ENCODE assay signal across 8 cellular contexts in genomic region chr6:98833101-98834059, GRCh38. TPM values are rescaled to one million over a fixed set of nuclear protein-coding genes. Genes with fewer than 3 reads are reported as not detected.
DNase-seq lines count a peak whose midpoint lies in the region; ATAC-seq and TF ChIP-seq lines count a peak whose summit lies in the region.

No MANE protein-coding gene starts in this region.

- H3K9me3 ChIP-seq in WERI-Rb-1 (ENCODE audit: severe bottlenecking): no peaks in the 10 kb centered on the region

- H3K4me3 Mint-ChIP-seq in activated CD4-positive, alpha-beta T cell treated with anti-CD3 and anti-CD28 coated beads for 36 hours: peak overlapping the region; percentile 75
- peak overlapping the region; percentile 91 to 99 (median 94) for H3K4me3 Mint-ChIP-seq in naive thymus-derived CD8-positive, alpha-beta T cell

- peaks cover 69% of the 10 kb centered on the region for H3K27me3 Mint-ChIP-seq in activated CD4-positive, alpha-beta T cell treated with anti-CD3 and anti-CD28 coated beads for 36 hours
- peaks cover 58 to 95% (median 70%) of the 10 kb centered on the region in 5 donors for H3K27me3 Mint-ChIP-seq in naive thymus-derived CD8-positive, alpha-beta T cell

- no peaks in the 10 kb centered on the region for H3K9me3 Mint-ChIP-seq in activated CD4-positive, alpha-beta T cell treated with anti-CD3 and anti-CD28 coated beads for 36 hours (ENCODE audit: low read depth)
- H3K9me3 Mint-ChIP-seq in naive thymus-derived CD8-positive, alpha-beta T cell: peaks cover 0 to 8% (median 0%) of the 10 kb centered on the region in 9 donors

- ATAC-seq in activated CD4-positive, alpha-beta T cell treated with anti-CD3 and anti-CD28 coated beads for 36 hours: peak; percentile 37
- ATAC-seq in naive thymus-derived CD8-positive, alpha-beta T cell: peak; percentile 43 to 48
- ATAC-seq in GM18519 (IDR thresholded peaks at IDR 0.05; ENCODE audit: low FRiP score, unreplicated experiment) (no peak), GM21360 (IDR thresholded peaks at IDR 0.05; ENCODE audit: unreplicated experiment) (no peak)

- H3K27me3 ChIP-seq in WERI-Rb-1 (ENCODE audit: insufficient read depth, low read depth, severe bottlenecking): peaks cover 77% of the 10 kb centered on the region

- no peak overlapping the region for H3K27ac ChIP-seq in WERI-Rb-1

- H3K4me1 Mint-ChIP-seq in activated CD4-positive, alpha-beta T cell treated with anti-CD3 and anti-CD28 coated beads for 36 hours: peaks cover 49% of the 10 kb centered on the region
- peaks cover 40 to 68% (median 51%) of the 10 kb centered on the region in 4 donors for H3K4me1 Mint-ChIP-seq in naive thymus-derived CD8-positive, alpha-beta T cell

- no peak overlapping the region for H3K27ac Mint-ChIP-seq in activated CD4-positive, alpha-beta T cell treated with anti-CD3 and anti-CD28 coated beads for 36 hours
- H3K27ac Mint-ChIP-seq in naive thymus-derived CD8-positive, alpha-beta T cell: peak overlapping the region in 5 of 10 donors; percentile 11 to 40 (median 31)

- TF ChIP-seq CTCF in WERI-Rb-1 (IDR thresholded peaks at IDR 0.05; ENCODE audit: low read depth, low read length): peak; percentile 45; the same call in 1 of the 2 replicates

- peak overlapping the region; percentile 55 for H3K4me3 ChIP-seq in WERI-Rb-1 (ENCODE audit: low read depth, low read length)

- POLR2A ChIA-PET in activated CD4-positive, alpha-beta T cell treated with anti-CD3 and anti-CD28 coated beads for 36 hours (lab: Charles Lee): no interaction called here
- POLR2A ChIA-PET in naive thymus-derived CD8-positive, alpha-beta T cell (lab: Charles Lee): no interaction called here

- intact Hi-C loops in activated CD4-positive, alpha-beta T cell treated with anti-CD3 and anti-CD28 coated beads for 36 hours (cut with DNase I, micrococcal nuclease): loop anchor here (1.0 to 10.0 kb wide), 9 partner anchors 8 to 1631 kb away; partner anchors contain the start of genes FBXL4 (in 1 of the 2), MMS22L (in 1 of the 2), PRDM13 (in 1 of the 2) and SIM1 (in 1 of the 2)

- no peaks in the 10 kb centered on the region for H3K36me3 ChIP-seq in WERI-Rb-1

- peak; percentile 59 for DNase-seq in activated CD4-positive, alpha-beta T cell treated with anti-CD3 and anti-CD28 coated beads for 36 hours
- no peak for DNase-seq in activated CD4-positive, alpha-beta T cell treated with anti-CD3 and anti-CD28 coated beads, Interleukin-2, amount 50 U/mL, for 1 hour
- DNase-seq in LHCN-M2 (ENCODE audit: low read depth): peak; percentile 7
- DNase-seq in WERI-Rb-1: peak; percentile 61
- DNase-seq in fibroblast of gingiva (ENCODE audit: low read depth): peak; percentile 11
- peak in 2 of 10 donors; percentile 34 to 42 for DNase-seq in naive thymus-derived CD8-positive, alpha-beta T cell

- no peaks in the 10 kb centered on the region for H3K36me3 Mint-ChIP-seq in activated CD4-positive, alpha-beta T cell treated with anti-CD3 and anti-CD28 coated beads for 36 hours (ENCODE audit: low read depth)
- H3K36me3 Mint-ChIP-seq in naive thymus-derived CD8-positive, alpha-beta T cell: peaks cover 0 to 17% (median 12%) of the 10 kb centered on the region in 3 donors

- CTCF ChIA-PET in activated CD4-positive, alpha-beta T cell treated with anti-CD3 and anti-CD28 coated beads for 36 hours (lab: Charles Lee): interaction anchor here (0.9 to 1.6 kb wide), 2 partner anchors 12 to 1338 kb away, joined by 4 to 5 read pairs; no protein-coding TSS in a partner anchor

RNA-seq across cellular contexts. Expression of gene POU3F2, which starts 1.0 kb away (rescaled TPM):
- total RNA-seq in activated CD4-positive, alpha-beta T cell treated with anti-CD3 and anti-CD28 coated beads for 36 hours: not detected
- 0.19 TPM in 1 of 2 replicates, not detected in the other for total RNA-seq in LHCN-M2 (2014; rRNA removed)
- polyA plus RNA-seq in LHCN-M2 (2012): 0.40 TPM
- not detected for total RNA-seq in naive thymus-derived CD8-positive, alpha-beta T cell
- not detected for polyA plus RNA-seq in naive thymus-derived CD8-positive, alpha-beta T cell

Comparison
In these comparisons a context has a peak if more than half of its experiments do, and no peak if none do; other contexts are left out.
1. ATAC-seq: peak in activated CD4-positive, alpha-beta T cell treated with anti-CD3 and anti-CD28 coated beads for 36 hours (single experiment) and naive thymus-derived CD8-positive, alpha-beta T cell (2 of 2); none in GM18519 (single experiment) and GM21360 (single experiment).